ENCODE assay signal across 1 cellular context in the genomic region with DNA sequence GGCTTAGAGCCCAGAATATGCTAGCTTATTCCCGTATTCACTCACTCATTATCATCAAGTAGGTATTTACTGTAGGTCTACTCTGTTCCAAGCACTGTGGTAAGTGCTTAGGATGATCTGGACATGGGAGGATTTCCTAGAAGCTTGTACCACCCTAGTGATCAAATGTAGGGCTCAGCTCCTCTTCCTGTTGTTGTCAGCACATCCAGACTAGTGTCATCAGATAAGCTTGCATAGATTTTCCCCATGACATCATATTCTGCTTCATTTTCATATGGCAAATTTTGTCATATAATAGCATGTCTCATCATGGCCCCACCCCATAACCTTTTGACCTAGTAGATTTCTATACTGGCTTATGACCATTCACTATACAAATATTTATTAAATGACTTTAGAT.
TF ChIP-seq lines count a peak whose summit lies in the region.

No MANE protein-coding gene starts in this region.

TF ChIP-seq in HepG2, 621 proteins besides CTCF, POLR2A, EP300 and RAD21 (continued from another document):
- TF ChIP-seq, protein P1, sequence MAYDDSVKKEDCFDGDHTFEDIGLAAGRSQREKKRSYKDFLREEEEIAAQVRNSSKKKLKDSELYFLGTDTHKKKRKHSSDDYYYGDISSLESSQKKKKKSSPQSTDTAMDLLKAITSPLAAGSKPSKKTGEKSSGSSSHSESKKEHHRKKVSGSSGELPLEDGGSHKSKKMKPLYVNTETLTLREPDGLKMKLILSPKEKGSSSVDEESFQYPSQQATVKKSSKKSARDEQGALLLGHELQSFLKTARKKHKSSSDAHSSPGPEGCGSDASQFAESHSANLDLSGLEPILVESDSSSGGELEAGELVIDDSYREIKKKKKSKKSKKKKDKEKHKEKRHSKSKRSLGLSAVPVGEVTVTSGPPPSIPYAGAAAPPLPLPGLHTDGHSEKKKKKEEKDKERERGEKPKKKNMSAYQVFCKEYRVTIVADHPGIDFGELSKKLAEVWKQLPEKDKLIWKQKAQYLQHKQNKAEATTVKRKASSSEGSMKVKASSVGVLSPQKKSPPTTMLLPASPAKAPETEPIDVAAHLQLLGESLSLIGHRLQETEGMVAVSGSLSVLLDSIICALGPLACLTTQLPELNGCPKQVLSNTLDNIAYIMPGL (CRISPR knock-in tag; IDR thresholded peaks at IDR 0.05; ENCODE audit: borderline replicate concordance in 1 of 2, low read depth in 1 of 2), result no peak
- TF ChIP-seq ZNF768 (CRISPR knock-in tag; IDR thresholded peaks at IDR 0.05) (no peak), ZNF639 (CRISPR knock-in tag; conservative IDR thresholded peaks at IDR 0.05) (no peak), TFDP2 (CRISPR knock-in tag; IDR thresholded peaks at IDR 0.05) (no peak)
